8 cellular contexts compared by ENCODE assay signal in genomic region chr2:127701193-127701650, GRCh38. TPM values are rescaled to one million over a fixed set of nuclear protein-coding genes. Genes with fewer than 3 reads are reported as not detected.
DNase-seq lines count a peak whose midpoint lies in the region; ATAC-seq and TF ChIP-seq lines count a peak whose summit lies in the region.

SFT2D3 (plus strand) TSS chr2:127701497; CDS start chr2:127701529, 32 bp downstream.

- no peaks in the 10 kb centered on the region for H3K27me3 Mint-ChIP-seq in activated B cell treated with CpG ODN at 0.5 μM for 24 hours

- peaks cover 38% of the 10 kb centered on the region for H3K36me3 Mint-ChIP-seq in activated B cell treated with CpG ODN at 0.5 μM for 24 hours (ENCODE audit: low read depth)

- intact Hi-C loops in activated B cell treated with CpG ODN at 0.5 μM for 24 hours (cut with micrococcal nuclease) = loop anchor here (1.0 to 5.0 kb wide), 9 partner anchors 48 to 620 kb away; partner anchors contain the start of genes IWS1, MAP3K2, POLR2D and SAP130

- H3K4me3 ChIP-seq in AG10803 (ENCODE audit: low read length) = peak within 1 kb of the TSS; percentile 86
- H3K4me3 ChIP-seq in cardiac fibroblast (replicated peaks in 1 of 2; ENCODE audit: low read depth in 2 of 2, low read length in 2 of 2) = peak within 1 kb of the TSS; percentile 53 to 65

- H3K27ac Mint-ChIP-seq in activated B cell treated with CpG ODN at 0.5 μM for 24 hours = peak within 1 kb of the TSS; percentile 99

- peak within 1 kb of the TSS; percentile 93 for H3K4me3 Mint-ChIP-seq in activated B cell treated with CpG ODN at 0.5 μM for 24 hours

- POLR2A ChIA-PET in activated B cell treated with CpG ODN at 0.5 μM for 24 hours (lab: Charles Lee) = interaction anchor here (0.8 to 2.8 kb wide), 17 partner anchors 17 to 390 kb away, joined by 3 to 26 read pairs (median 11); partner anchors contain the start of genes IWS1, UGGT1 and WDR33

- H3K4me1 Mint-ChIP-seq in activated B cell treated with CpG ODN at 0.5 μM for 24 hours = peaks cover 40% of the 10 kb centered on the region

- no peak; the same call in 1 of the 2 replicates for TF ChIP-seq CTCF in AG10803 (conservative IDR thresholded peaks at IDR 0.05; ENCODE audit: low read length)
- no peak for TF ChIP-seq CTCF in activated B cell treated with CpG ODN at 0.5 μM for 24 hours (IDR thresholded peaks at IDR 0.05)
- TF ChIP-seq CTCF in cardiac fibroblast (IDR thresholded peaks at IDR 0.05; ENCODE audit: low read depth, low read length) = no peak

- CTCF ChIA-PET in activated B cell treated with CpG ODN at 0.5 μM for 24 hours (lab: Charles Lee) = interaction anchor here (2.0 kb wide), 1 partner anchor 110 kb away, joined by 14 read pairs; no protein-coding TSS in a partner anchor

- H3K9me3 Mint-ChIP-seq in activated B cell treated with CpG ODN at 0.5 μM for 24 hours = no peaks in the 10 kb centered on the region

- DNase-seq in AG10803 (ENCODE audit: low read depth) (peak; percentile 90), NCI-H226 (peak; percentile 90), activated B cell treated with CpG ODN at 0.5 μM for 24 hours (peak; percentile 85), cardiac fibroblast (ENCODE audit: low read depth in 2 of 2) (peak; percentile 90 to 93), islet precursor cell (peak; percentile 97)
- DNase-seq in stimulated activated CD4-positive, alpha-beta T cell treated with anti-CD3 and anti-CD28 coated beads, Interleukin-12 subunit alpha, Interleukin-12 subunit beta, amount 100 ng/mL, for 24 hours (ENCODE audit: low read depth in 2 of 2) = peak; percentile 83 to 86

- ATAC-seq in GM19035 (IDR thresholded peaks at IDR 0.05; ENCODE audit: unreplicated experiment) = peak; percentile 73
- peak; percentile 75 for ATAC-seq in HG03280 (IDR thresholded peaks at IDR 0.05; ENCODE audit: unreplicated experiment)
- ATAC-seq in activated B cell treated with CpG ODN at 0.5 μM for 24 hours (ENCODE audit: low read depth) = peak; percentile 74

RNA-seq across cellular contexts. Expression of gene SFT2D3, which starts in this region (rescaled TPM):
- 9.6 and 10.1 TPM in 2 replicates for total RNA-seq in activated B cell treated with CpG ODN at 0.5 μM for 24 hours

Comparison
In these comparisons a context has a peak if more than half of its experiments do, and no peak if none do; other contexts are left out.
1. Peak in every context shown above with its lines: DNase-seq, ATAC-seq and H3K4me3 ChIP-seq.